6 cellular contexts compared by ENCODE assay signal in genomic region chr19:54137913-54138776, GRCh38. TPM values are rescaled to one million over a fixed set of nuclear protein-coding genes. Genes with fewer than 3 reads are reported as not detected.
DNase-seq lines count a peak whose midpoint lies in the region; TF ChIP-seq lines count a peak whose summit lies in the region.

No MANE protein-coding gene starts in this region.

- H3K4me3 ChIP-seq in BLaER1 treated with 17β-estradiol and CSF1 and Interleukin-3, amounts not matched to agents 10 nM and 100 nM: peak overlapping the region; percentile 83 to 96 (median 92)
- peak overlapping the region; percentile 88 for H3K4me3 ChIP-seq in epithelial cell of proximal tubule (ENCODE audit: low read depth, low read length)

- peak overlapping the region; percentile 84 to 100 (median 97) for H3K4me2 ChIP-seq in BLaER1 treated with 17β-estradiol and CSF1 and Interleukin-3, amounts not matched to agents 10 nM and 100 nM

- peaks cover 27 to 48% (median 43%) of the 10 kb centered on the region in 11 experiments for H3K36me3 ChIP-seq in BLaER1 treated with 17β-estradiol and CSF1 and Interleukin-3, amounts not matched to agents 10 nM and 100 nM

- H3K27me3 ChIP-seq in BLaER1 treated with 17β-estradiol and CSF1 and Interleukin-3, amounts not matched to agents 10 nM and 100 nM: no peaks in the 10 kb centered on the region

- no peak for DNase-seq in RWPE1 (ENCODE audit: low spot score)
- DNase-seq in epithelial cell of proximal tubule (ENCODE audit: low read depth): no peak
- peak; percentile 35 to 43 for DNase-seq in stimulated activated CD4-positive, alpha-beta T cell treated with anti-CD3 and anti-CD28 coated beads, Interleukin-2, amount 100 ng/mL, for 24 hours
- DNase-seq in SW 1271 (lab: John Stamatoyannopoulos, UW): no peak
- no peak for DNase-seq in superior temporal gyrus (ENCODE audit: extremely low spot score)

- POLR2A ChIA-PET in RWPE1 (lab: Yijun Ruan, JAX; ENCODE audit: low non-redundant PET): interaction anchor here (0.6 kb wide), 1 partner anchor 316 kb away, joined by 3 read pairs; no protein-coding TSS in a partner anchor

- peaks cover 47 to 52% (median 48%) of the 10 kb centered on the region in 11 experiments for H4K20me1 ChIP-seq in BLaER1 treated with 17β-estradiol and CSF1 and Interleukin-3, amounts not matched to agents 10 nM and 100 nM

- H3K4me1 ChIP-seq in BLaER1 treated with 17β-estradiol and CSF1 and Interleukin-3, amounts not matched to agents 10 nM and 100 nM: peaks cover 39 to 49% (median 45%) of the 10 kb centered on the region in 10 experiments

- CTCF ChIA-PET in RWPE1 (lab: Yijun Ruan, JAX): no interaction called here

- H3K9me3 ChIP-seq in BLaER1 treated with 17β-estradiol and CSF1 and Interleukin-3, amounts not matched to agents 10 nM and 100 nM (replicated peaks in 1 of 11): no peaks in the 10 kb centered on the region

- peak overlapping the region; percentile 95 to 100 (median 99) for H3K9ac ChIP-seq in BLaER1 treated with 17β-estradiol and CSF1 and Interleukin-3, amounts not matched to agents 10 nM and 100 nM

- TF ChIP-seq CTCF in RWPE1 (conservative IDR thresholded peaks at IDR 0.05; ENCODE audit: low read depth) (no peak), epithelial cell of proximal tubule (conservative IDR thresholded peaks at IDR 0.05; ENCODE audit: low read depth, low read length) (peak; percentile 22)

- H3K27ac ChIP-seq in BLaER1 treated with 17β-estradiol and CSF1 and Interleukin-3, amounts not matched to agents 10 nM and 100 nM: peak overlapping the region; percentile 97 to 100 (median 99)
- peak overlapping the region; percentile 86 for H3K27ac ChIP-seq in RWPE1

RNA-seq across cellular contexts. Expression of gene CNOT3, which starts 0.6 kb away (rescaled TPM):
- total RNA-seq in epithelial cell of proximal tubule: 17.7 and 20.5 TPM in 2 replicates

RNA-seq across cellular contexts. Expression of gene LENG1, which starts 21.4 kb away (rescaled TPM):
- 6.7 and 11.5 TPM in 2 replicates for total RNA-seq in epithelial cell of proximal tubule

RNA-seq across cellular contexts. Expression of gene PRPF31, which starts 22.6 kb away (rescaled TPM):
- 64.3 and 111 TPM in 2 replicates for total RNA-seq in epithelial cell of proximal tubule

RNA-seq across cellular contexts. Expression of gene TFPT, which starts 22.7 kb away (rescaled TPM):
- 22.1 and 39.6 TPM in 2 replicates for total RNA-seq in epithelial cell of proximal tubule

RNA-seq across cellular contexts. Expression of gene TMC4, which starts 34.8 kb away (rescaled TPM):
- 3.7 and 9.5 TPM in 2 replicates for total RNA-seq in epithelial cell of proximal tubule

Comparison
In these comparisons a context has a peak if more than half of its experiments do, and no peak if none do; other contexts are left out.
1. DNase-seq: peak in stimulated activated CD4-positive, alpha-beta T cell treated with anti-CD3 and anti-CD28 coated beads, Interleukin-2, amount 100 ng/mL, for 24 hours (2 of 2); none in RWPE1 (single experiment), epithelial cell of proximal tubule (single experiment), SW 1271 (0 of 2) and superior temporal gyrus (single experiment).